Comparison of ENCODE assay signal across 26 cellular contexts in the genomic region with DNA sequence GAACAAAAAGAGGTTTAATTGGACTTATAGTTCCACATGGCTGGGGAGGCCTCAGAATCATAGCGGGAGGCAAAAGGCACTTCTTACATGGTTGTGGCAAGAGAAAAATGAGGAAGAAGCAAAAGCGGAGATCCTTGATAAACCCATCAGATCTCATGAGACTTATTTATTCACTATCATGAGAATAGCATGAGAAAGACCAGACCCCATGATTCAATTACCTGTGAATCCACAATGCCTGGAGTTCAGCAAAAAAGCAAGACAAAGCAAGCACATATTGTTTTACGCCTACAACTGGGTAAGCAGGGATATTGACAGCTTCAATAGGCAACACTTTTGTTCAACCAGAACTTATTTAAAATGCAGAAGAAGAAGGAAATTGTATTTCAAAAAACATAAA.
"Had no signal": no experiment of that assay in that cellular context is flagged by ENCODE, and none has a peak within 500 bp of the region (broad histone marks: within the 10 kb centered on the region; RNA-seq: fewer than 3 reads in every experiment).

No MANE protein-coding gene starts in this region.

- DNase-seq: activated CD4-positive, alpha-beta memory T cell treated with anti-CD3 and anti-CD28 coated beads, Interleukin-2, amount 10 ng/mL, durations not matched to agents 7 days and 5 days; activated CD4-positive, alpha-beta T cell treated with anti-CD3 and anti-CD28 coated beads for 1 hour; activated CD4-positive, alpha-beta T cell treated with anti-CD3 and anti-CD28 coated beads for 4 hours; activated CD4-positive, alpha-beta T cell treated with anti-CD3 and anti-CD28 coated beads, Interleukin-2, amount 10 ng/mL, durations not matched to agents 7 days and 5 days; activated CD4-positive, alpha-beta T cell treated with anti-CD3 and anti-CD28 coated beads, Interleukin-2, amount 50 U/mL, for 4 hours; activated CD8-positive, alpha-beta memory T cell treated with anti-CD3 and anti-CD28 coated beads, Interleukin-2, amount 50 U/mL, for 48 hours; activated gamma-delta T cell; activated naive CD4-positive, alpha-beta T cell; activated naive CD4-positive, alpha-beta T cell treated with anti-CD3 and anti-CD28 coated beads, Interleukin-2, amount 10 ng/mL, durations not matched to agents 7 days and 5 days; activated naive CD8-positive, alpha-beta T cell treated with anti-CD3 and anti-CD28 coated beads, Interleukin-2, amount 10 ng/mL, durations not matched to agents 7 days and 5 days; activated T-cell treated with anti-CD3 and anti-CD28 coated beads for 4 hours; activated T-cell treated with anti-CD3 and anti-CD28 coated beads, Interleukin-2, amount 50 U/mL, for 24 hours; activated T-cell treated with anti-CD3 and anti-CD28 coated beads, Interleukin-2, amount 50 U/mL, for 72 hours; central memory CD4-positive, alpha-beta T cell; cerebellar nuclear complex; colonic mucosa; effector CD8-positive, alpha-beta T cell; foreskin fibroblast; head of caudate nucleus; T-helper 2 cell had no signal

- H3K4me1 ChIP-seq: ascending aorta, breast epithelium, colonic mucosa had no signal

- H3K27me3 ChIP-seq: ascending aorta, breast epithelium, cardiac muscle cell, colonic mucosa had no signal

- H3K36me3 ChIP-seq: ascending aorta, cardiac muscle cell, colonic mucosa had no signal

- H3K27ac Mint-ChIP-seq: activated CD4-positive, alpha-beta memory T cell treated with anti-CD3 and anti-CD28 coated beads, Interleukin-2, amount 10 ng/mL, durations not matched to agents 7 days and 5 days; activated CD4-positive, alpha-beta T cell treated with anti-CD3 and anti-CD28 coated beads, Interleukin-2, amount 10 ng/mL, durations not matched to agents 7 days and 5 days; activated naive CD4-positive, alpha-beta T cell treated with anti-CD3 and anti-CD28 coated beads, Interleukin-2, amount 10 ng/mL, durations not matched to agents 7 days and 5 days; activated naive CD4-positive, alpha-beta T cell treated with anti-CD3 and anti-CD28 coated beads, Interleukin-2, amount 50 U/mL, for 72 hours; activated naive CD8-positive, alpha-beta T cell treated with anti-CD3 and anti-CD28 coated beads, Interleukin-2, amount 10 ng/mL, durations not matched to agents 7 days and 5 days; activated T-cell treated with anti-CD3 and anti-CD28 coated beads, Interleukin-2, amount 50 U/mL, for 24 hours; activated T-cell treated with anti-CD3 and anti-CD28 coated beads, Interleukin-2, amount 50 U/mL, for 72 hours had no signal

- H3K36me3 Mint-ChIP-seq: activated naive CD4-positive, alpha-beta T cell treated with anti-CD3 and anti-CD28 coated beads, Interleukin-2, amount 10 ng/mL, durations not matched to agents 7 days and 5 days; activated naive CD8-positive, alpha-beta T cell treated with anti-CD3 and anti-CD28 coated beads, Interleukin-2, amount 10 ng/mL, durations not matched to agents 7 days and 5 days; brain had no signal

- H3K4me3 Mint-ChIP-seq: activated CD4-positive, alpha-beta memory T cell treated with anti-CD3 and anti-CD28 coated beads, Interleukin-2, amount 10 ng/mL, durations not matched to agents 7 days and 5 days; activated CD4-positive, alpha-beta T cell treated with anti-CD3 and anti-CD28 coated beads, Interleukin-2, amount 10 ng/mL, durations not matched to agents 7 days and 5 days; activated naive CD4-positive, alpha-beta T cell treated with anti-CD3 and anti-CD28 coated beads, Interleukin-2, amount 10 ng/mL, durations not matched to agents 7 days and 5 days; activated naive CD8-positive, alpha-beta T cell treated with anti-CD3 and anti-CD28 coated beads, Interleukin-2, amount 10 ng/mL, durations not matched to agents 7 days and 5 days; activated T-cell treated with anti-CD3 and anti-CD28 coated beads, Interleukin-2, amount 50 U/mL, for 24 hours; activated T-cell treated with anti-CD3 and anti-CD28 coated beads, Interleukin-2, amount 50 U/mL, for 72 hours; brain had no signal

- H3K4me1 Mint-ChIP-seq: activated CD4-positive, alpha-beta memory T cell treated with anti-CD3 and anti-CD28 coated beads, Interleukin-2, amount 10 ng/mL, durations not matched to agents 7 days and 5 days; activated CD4-positive, alpha-beta T cell treated with anti-CD3 and anti-CD28 coated beads, Interleukin-2, amount 10 ng/mL, durations not matched to agents 7 days and 5 days; activated naive CD4-positive, alpha-beta T cell treated with anti-CD3 and anti-CD28 coated beads, Interleukin-2, amount 10 ng/mL, durations not matched to agents 7 days and 5 days; activated naive CD8-positive, alpha-beta T cell treated with anti-CD3 and anti-CD28 coated beads, Interleukin-2, amount 10 ng/mL, durations not matched to agents 7 days and 5 days had no signal

- H3K27me3 Mint-ChIP-seq: activated CD4-positive, alpha-beta memory T cell treated with anti-CD3 and anti-CD28 coated beads, Interleukin-2, amount 10 ng/mL, durations not matched to agents 7 days and 5 days; activated CD4-positive, alpha-beta T cell treated with anti-CD3 and anti-CD28 coated beads, Interleukin-2, amount 10 ng/mL, durations not matched to agents 7 days and 5 days; activated naive CD4-positive, alpha-beta T cell treated with anti-CD3 and anti-CD28 coated beads, Interleukin-2, amount 10 ng/mL, durations not matched to agents 7 days and 5 days; activated naive CD8-positive, alpha-beta T cell treated with anti-CD3 and anti-CD28 coated beads, Interleukin-2, amount 10 ng/mL, durations not matched to agents 7 days and 5 days; activated T-cell treated with anti-CD3 and anti-CD28 coated beads, Interleukin-2, amount 50 U/mL, for 24 hours; brain had no signal

- H3K9me3 ChIP-seq: ascending aorta, breast epithelium, colonic mucosa had no signal

- H3K27ac ChIP-seq: ascending aorta, breast epithelium, cardiac muscle cell, colonic mucosa had no signal

- ATAC-seq: activated naive CD4-positive, alpha-beta T cell treated with anti-CD3 and anti-CD28 coated beads, Interleukin-2, amount 50 U/mL, for 72 hours; activated T-cell treated with anti-CD3 and anti-CD28 coated beads, Interleukin-2, amount 50 U/mL, for 72 hours; esophagus mucosa had no signal

- H3K4me3 ChIP-seq: ascending aorta, breast epithelium, cardiac muscle cell, colonic mucosa had no signal
